ENCODE assay signal across 13 cellular contexts in the genomic region with DNA sequence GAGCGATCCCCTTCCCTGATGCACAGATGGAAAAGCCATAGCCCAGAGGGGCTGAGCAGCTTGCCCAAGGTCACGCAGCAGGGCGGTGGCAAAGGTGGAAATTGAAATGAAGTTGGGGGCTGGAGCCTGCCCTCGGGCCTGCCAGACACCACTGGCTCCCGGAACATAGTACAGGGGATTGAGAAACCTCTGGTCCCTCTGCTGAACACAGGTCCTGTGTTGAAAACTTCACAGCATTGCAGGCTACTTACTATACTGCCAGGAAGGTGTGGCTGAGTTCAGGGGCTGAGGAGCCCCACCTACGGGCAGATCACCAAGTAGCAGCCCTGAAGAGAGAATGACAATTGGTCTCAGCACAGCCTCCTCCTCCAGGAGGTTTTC.
A peak's percentile ranks its signal among the peaks of the same experiment; 100 is the strongest.
DNase-seq lines count a peak whose midpoint lies in the region; TF ChIP-seq lines count a peak whose summit lies in the region.
"Had no signal": no experiment of that assay in that cellular context is flagged by ENCODE, and none has a peak within 500 bp of the region (broad histone marks: within the 10 kb centered on the region; RNA-seq: fewer than 3 reads in every experiment).

No MANE protein-coding gene starts in this region.

- DNase-seq in NCI-H2171 treated with DMSO at 0.1 percent for 48 hours (lab: John Stamatoyannopoulos, UW), result peak; percentile 14
- DNase-seq in NCI-H2171 (lab: John Stamatoyannopoulos, UW), result no peak
- no peak for DNase-seq in OCI-LY7 (ENCODE audit: low spot score)
- peak; percentile 15 for DNase-seq in fibroblast of the aortic adventitia (ENCODE audit: low read depth)
- peak; percentile 45 for DNase-seq in stomach
- no peak for DNase-seq in SHP77 (lab: John Stamatoyannopoulos, UW)
- DNase-seq in NCI-H1092 (lab: John Stamatoyannopoulos, UW), result no peak
- no peak for DNase-seq in sigmoid colon
- DNase-seq: activated gamma-delta T cell had no signal

- intact Hi-C loops in OCI-LY7 (cut with micrococcal nuclease; ENCODE audit: unreplicated experiment), result no loop called here
- intact Hi-C loops in stomach (cut with DNase I; ENCODE audit: low total_unique reads), result no loop called here
- intact Hi-C loops in sigmoid colon (cut with DNase I), result no loop called here

- POLR2A ChIA-PET in OCI-LY7 (lab: Charles Lee), result no interaction called here

- no peaks in the 10 kb centered on the region for H3K9me2 ChIP-seq in OCI-LY7 (ENCODE audit: insufficient read depth, low read length)

- TF ChIP-seq EP300 in stomach (IDR thresholded peaks at IDR 0.05) (no peak), sigmoid colon (IDR thresholded peaks at IDR 0.05) (no peak)

- H3K27me3 ChIP-seq in stomach (no peaks in the 10 kb centered on the region), sigmoid colon (no peaks in the 10 kb centered on the region)
- H3K27me3 ChIP-seq: gastrocnemius medialis had no signal

- no peaks in the 10 kb centered on the region for H3K4me1 ChIP-seq in OCI-LY7 (ENCODE audit: insufficient read depth, low read length, poor library complexity, severe bottlenecking)
- H3K4me1 ChIP-seq in stomach, result peaks cover 22 to 49% (median 33%) of the 10 kb centered on the region in 4 donors
- peaks cover 0 to 40% (median 36%) of the 10 kb centered on the region in 4 donors for H3K4me1 ChIP-seq in sigmoid colon

- H3K79me2 ChIP-seq in OCI-LY7 (ENCODE audit: insufficient read depth, low read depth, low read length), result no peaks in the 10 kb centered on the region

- H3K4me3 ChIP-seq in OCI-LY7 (ENCODE audit: low read depth, low read length, poor library complexity, severe bottlenecking), result no peak overlapping the region
- H3K4me3 ChIP-seq in fibroblast of the aortic adventitia (ENCODE audit: low read depth, low read length), result no peak overlapping the region
- no peak overlapping the region for H3K4me3 ChIP-seq in stomach
- no peak overlapping the region for H3K4me3 ChIP-seq in sigmoid colon
- H3K4me3 ChIP-seq: gastrocnemius medialis, SK-N-MC, skin epidermis, tibial nerve had no signal

- no peaks in the 10 kb centered on the region for H4K20me1 ChIP-seq in OCI-LY7 (ENCODE audit: insufficient read depth, low read length)

- no TSS peak for BruUV-seq in OCI-LY7 (replicated peaks; lab: Mats Ljungman, UMichigan)

- no peak overlapping the region for H3K4me2 ChIP-seq in OCI-LY7 (ENCODE audit: low read length)

- H3K9me3 ChIP-seq in OCI-LY7 (ENCODE audit: low read length) (no peaks in the 10 kb centered on the region), stomach (peaks cover 0 to 3% (median 0%) of the 10 kb centered on the region in 4 donors), sigmoid colon (no peaks in the 10 kb centered on the region)
- H3K9me3 ChIP-seq: gastrocnemius medialis had no signal

- TF ChIP-seq POLR2A in stomach (IDR thresholded peaks at IDR 0.05) (no peak), sigmoid colon (IDR thresholded peaks at IDR 0.05) (no peak)

- CTCF ChIA-PET in OCI-LY7 (lab: Charles Lee; ENCODE audit: unreplicated experiment), result no interaction called here

- H3K36me3 ChIP-seq in OCI-LY7 (ENCODE audit: insufficient read depth, low read length) (no peaks in the 10 kb centered on the region), stomach (no peaks in the 10 kb centered on the region), sigmoid colon (no peaks in the 10 kb centered on the region)
- H3K36me3 ChIP-seq: gastrocnemius medialis, tibial nerve had no signal

- TF ChIP-seq CTCF in OCI-LY7 (conservative IDR thresholded peaks at IDR 0.05; ENCODE audit: low read length) (peak; percentile 41), fibroblast of the aortic adventitia (IDR thresholded peaks at IDR 0.05; ENCODE audit: insufficient read depth, low read length) (peak; percentile 28), stomach (IDR thresholded peaks at IDR 0.05) (peak in 1 of 7 experiments; percentile 25), sigmoid colon (IDR thresholded peaks at IDR 0.05) (no peak)

- H3K27ac ChIP-seq in OCI-LY7 (ENCODE audit: low read depth, low read length, poor library complexity, severe bottlenecking) (no peak overlapping the region), stomach (peak overlapping the region in 4 of 5 donors; percentile 30 to 77 (median 65)), sigmoid colon (peak overlapping the region in 1 of 4 donors; percentile 24)
- H3K27ac ChIP-seq: SK-N-MC, tibial nerve had no signal

- WGBS in stomach, 5 donors, result 46 to 71% (median 54%) methylated on average over 6 of the region's 6 CpGs
- 26 to 56% methylated on average over 6 of the region's 6 CpGs for WGBS in sigmoid colon, 2 donors

- H2AFZ ChIP-seq in OCI-LY7 (ENCODE audit: low read length), result no peak overlapping the region

Comparison
In these comparisons a context has a peak if more than half of its experiments do, and no peak if none do; other contexts are left out.
1. DNase-seq: peak in NCI-H2171 treated with DMSO at 0.1 percent for 48 hours (single experiment), fibroblast of the aortic adventitia (single experiment) and stomach (single experiment); none in NCI-H2171 (single experiment), OCI-LY7 (single experiment), SHP77 (0 of 2), NCI-H1092 (single experiment) and sigmoid colon (single experiment).
2. CTCF ChIP-seq: peak in OCI-LY7 (single experiment) and fibroblast of the aortic adventitia (single experiment); none in sigmoid colon (0 of 4).